ENCODE assay signal across 13 cellular contexts in genomic region chr4:146582864-146583263, GRCh38.
DNase-seq lines count a peak whose midpoint lies in the region; ATAC-seq and TF ChIP-seq lines count a peak whose summit lies in the region.
"Had no signal": no experiment of that assay in that cellular context is flagged by ENCODE, and none has a peak within 500 bp of the region (broad histone marks: within the 10 kb centered on the region; RNA-seq: fewer than 3 reads in every experiment).

No MANE protein-coding gene starts in this region.

- peak; percentile 26 for DNase-seq in DMS 273 (lab: John Stamatoyannopoulos, UW; ENCODE audit: unreplicated experiment)
- DNase-seq in DMS 273 treated with DMSO at 0.1 percent for 48 hours (lab: John Stamatoyannopoulos, UW), result no peak
- DNase-seq in KBM-7, result peak; percentile 33
- DNase-seq in SHP77 (lab: John Stamatoyannopoulos, UW), result peak; percentile 8 to 12
- DNase-seq in foreskin fibroblast, result no peak
- no peak for DNase-seq in foreskin melanocyte
- no peak for DNase-seq in central memory CD4-positive, alpha-beta T cell
- DNase-seq: activated CD4-positive, alpha-beta T cell treated with anti-CD3 and anti-CD28 coated beads for 36 hours; MG63; psoas muscle; transverse colon had no signal

- no peak for ATAC-seq in HG03469 (IDR thresholded peaks at IDR 0.05; ENCODE audit: unreplicated experiment)
- ATAC-seq: activated CD4-positive, alpha-beta T cell treated with anti-CD3 and anti-CD28 coated beads for 36 hours; psoas muscle had no signal

- in situ Hi-C loops in KBM-7 (cut with MboI; ENCODE audit: low pct_unique_long_range_greater_than_20kb, low sequenced_read_pairs), result no loop called here

- H3K4me3 ChIP-seq in foreskin fibroblast (ENCODE audit: low read depth in 1 of 2, low read length in 2 of 2), result no peak overlapping the region
- H3K4me3 ChIP-seq: MG63, psoas muscle, SK-N-MC, transverse colon had no signal

- peak; percentile 8 for TF ChIP-seq CTCF in foreskin fibroblast (IDR thresholded peaks at IDR 0.05; ENCODE audit: low read depth, low read length)

Comparison
In these comparisons a context has a peak if more than half of its experiments do, and no peak if none do; other contexts are left out.
1. DNase-seq: peak in DMS 273 (single experiment), KBM-7 (single experiment) and SHP77 (2 of 2); none in DMS 273 treated with DMSO at 0.1 percent for 48 hours (single experiment), foreskin fibroblast (0 of 2), foreskin melanocyte (single experiment) and central memory CD4-positive, alpha-beta T cell (single experiment).